9 cellular contexts compared by ENCODE assay signal in the genomic region with DNA sequence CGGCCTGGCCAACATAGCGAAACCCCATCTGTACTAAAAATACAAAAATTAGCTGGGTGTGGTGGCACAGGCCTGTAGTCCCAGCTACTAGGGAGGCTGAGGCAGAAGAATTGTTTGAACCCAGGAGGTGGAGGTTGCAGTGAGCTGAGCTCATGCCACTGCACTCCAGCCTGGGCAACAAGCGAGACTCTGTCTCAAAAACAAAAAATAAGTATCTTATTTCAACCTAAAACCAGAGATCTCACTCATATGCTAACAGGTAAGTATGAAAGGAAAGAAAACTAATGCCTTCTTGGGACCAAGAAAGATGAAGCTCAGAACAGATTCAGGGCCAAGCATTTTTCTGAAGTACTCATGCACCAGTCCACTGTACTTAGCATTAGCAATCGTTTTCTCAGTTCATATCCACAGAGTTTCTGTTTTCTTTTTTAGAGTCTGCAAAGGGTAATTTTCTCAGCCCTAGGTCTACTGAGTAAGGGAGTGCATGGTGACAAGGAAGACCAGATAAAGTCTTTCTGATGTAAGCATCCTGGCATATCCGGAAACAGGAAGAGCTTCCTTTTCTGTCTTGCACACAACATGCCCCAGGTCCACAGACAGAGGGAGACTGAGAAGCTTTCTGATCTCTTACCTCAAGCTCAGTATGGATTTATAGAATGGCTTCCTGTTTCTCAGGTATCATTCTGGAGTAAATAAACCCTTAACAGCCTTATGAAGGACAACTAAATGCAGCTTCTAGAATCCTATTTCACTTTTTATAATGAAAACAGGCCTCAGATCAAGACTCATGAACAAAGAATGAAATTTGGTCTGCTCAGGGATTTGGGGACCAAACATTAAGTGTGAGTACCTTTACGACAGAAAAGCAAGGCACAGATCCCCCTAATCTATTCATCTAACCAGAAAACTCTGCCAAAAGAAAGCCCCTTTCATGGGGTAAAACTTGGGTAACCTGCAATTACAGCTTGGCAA. TPM values are rescaled to one million over a fixed set of nuclear protein-coding genes. Genes with fewer than 3 reads are reported as not detected.
A peak's percentile ranks its signal among the peaks of the same experiment; 100 is the strongest.
DNase-seq lines count a peak whose midpoint lies in the region; ATAC-seq and TF ChIP-seq lines count a peak whose summit lies in the region.
"Had no signal": no experiment of that assay in that cellular context is flagged by ENCODE, and none has a peak within 500 bp of the region (broad histone marks: within the 10 kb centered on the region; RNA-seq: fewer than 3 reads in every experiment).

No MANE protein-coding gene starts in this region.

- DNase-seq in AG10803 (ENCODE audit: low read depth) (peak; percentile 29), GM13976 (ENCODE audit: low spot score) (peak; percentile 38), T follicular helper cell (ENCODE audit: low read depth) (peak; percentile 23), epithelial cell of esophagus (ENCODE audit: low read depth) (peak; percentile 31), iPS-NIHi7 (ENCODE audit: extremely low spot score) (no peak), neuronal stem cell (ENCODE audit: low spot score) (no peak)

- no peak overlapping the region for H3K9ac ChIP-seq in neuronal stem cell (ENCODE audit: low read depth, low read length, poor library complexity)

- peaks cover 0 to 4% of the 10 kb centered on the region in 2 donors for H3K36me3 ChIP-seq in neuronal stem cell (replicated peaks in 1 of 2; ENCODE audit: control insufficient read depth in 2 of 2, insufficient read depth in 2 of 2, low read length in 2 of 2)

- no peak overlapping the region for H3K4me3 ChIP-seq in AG10803 (ENCODE audit: low read length)
- H3K4me3 ChIP-seq in epithelial cell of esophagus (ENCODE audit: low read length) = no peak overlapping the region
- no peak overlapping the region for H3K4me3 ChIP-seq in neuronal stem cell (ENCODE audit: low read length in 2 of 2)
- H3K4me3 ChIP-seq: SK-N-MC had no signal

- H3K14ac ChIP-seq in neuronal stem cell (ENCODE audit: low read length) = no peak overlapping the region

- H2AFZ ChIP-seq in neuronal stem cell (ENCODE audit: low read length) = no peak overlapping the region

- no peaks in the 10 kb centered on the region for H3K27me3 ChIP-seq in neuronal stem cell (ENCODE audit: control insufficient read depth in 3 of 3, insufficient read depth in 3 of 3, low read depth in 1 of 3, low read length in 3 of 3)

- H3K4me1 ChIP-seq in neuronal stem cell (ENCODE audit: control insufficient read depth in 2 of 2, insufficient read depth in 1 of 2, low read depth in 1 of 2, low read length in 2 of 2) = peaks cover 0 to 3% of the 10 kb centered on the region in 2 donors

- no peak overlapping the region for H3K23ac ChIP-seq in neuronal stem cell (ENCODE audit: low read depth, low read length, poor library complexity)

- no peak overlapping the region for H2BK120ac ChIP-seq in neuronal stem cell (ENCODE audit: low read depth, low read length)

- no peak overlapping the region for H2BK5ac ChIP-seq in neuronal stem cell (ENCODE audit: low read length)

- no peak overlapping the region for H2BK15ac ChIP-seq in neuronal stem cell (ENCODE audit: low read length)

- no CpG with 5 or more reads among the region's 6 CpGs for WGBS in neuronal stem cell (ENCODE audit: extremely low coverage in 2 of 2, insufficient read length in 2 of 2, insufficient replicate concordance in 1 of 2), 2 donors

- ATAC-seq in GM19351 (IDR thresholded peaks at IDR 0.05; ENCODE audit: unreplicated experiment) (no peak), HG02642 (IDR thresholded peaks at IDR 0.05; ENCODE audit: poor library complexity, unreplicated experiment) (no peak)

- H3K9me3 ChIP-seq in neuronal stem cell (replicated peaks in 1 of 2; ENCODE audit: control insufficient read depth in 2 of 2, insufficient read depth in 1 of 2, low read depth in 1 of 2, low read length in 2 of 2) = no peaks in the 10 kb centered on the region

- no peaks in the 10 kb centered on the region for H3K79me1 ChIP-seq in neuronal stem cell (ENCODE audit: low read depth, low read length)

- H3K4me2 ChIP-seq in neuronal stem cell (ENCODE audit: insufficient read depth, low read length, poor library complexity, severe bottlenecking) = no peak overlapping the region

- H2AK5ac ChIP-seq in neuronal stem cell (ENCODE audit: low read depth, low read length) = no peak overlapping the region

- H3K18ac ChIP-seq in neuronal stem cell (ENCODE audit: low read length) = no peak overlapping the region

- no peak overlapping the region for H3K4ac ChIP-seq in neuronal stem cell (ENCODE audit: low read length)

- in situ Hi-C loops in GM13976 (cut with MboI; ENCODE audit: low sequenced_read_pairs, unreplicated experiment) = no loop called here

- no peak overlapping the region for H4K8ac ChIP-seq in neuronal stem cell (ENCODE audit: low read depth, low read length)

- H3K27ac ChIP-seq in neuronal stem cell (replicated peaks; ENCODE audit: low read length) = no peak overlapping the region
- H3K27ac ChIP-seq: SK-N-MC had no signal

- H2BK12ac ChIP-seq in neuronal stem cell (ENCODE audit: low read length) = no peak overlapping the region

- TF ChIP-seq CTCF in AG10803 (conservative IDR thresholded peaks at IDR 0.05; ENCODE audit: low read length) (no peak), GM13976 (IDR thresholded peaks at IDR 0.05; ENCODE audit: borderline replicate concordance, control extremely low read depth, extremely low read depth, insufficient read depth, missing control alignments) (no peak), epithelial cell of esophagus (IDR thresholded peaks at IDR 0.05; ENCODE audit: insufficient read depth, low read depth, low read length, missing control alignments) (peak; percentile 18)

- no peak overlapping the region for H4K91ac ChIP-seq in neuronal stem cell (ENCODE audit: low read depth, low read length, poor library complexity)

RNA-seq across cellular contexts. Expression of a gene that starts 38.7 kb away (rescaled TPM):
- 1.5 TPM for polyA plus RNA-seq in neuronal stem cell (2013, experiment 1 of 2)
- polyA plus RNA-seq in neuronal stem cell (2013, experiment 2 of 2) = 1.5 TPM

Comparison
In these comparisons a context has a peak if more than half of its experiments do, and no peak if none do; other contexts are left out.
1. DNase-seq: peak in AG10803 (single experiment), GM13976 (single experiment), T follicular helper cell (single experiment) and epithelial cell of esophagus (single experiment); none in iPS-NIHi7 (single experiment) and neuronal stem cell (single experiment).